In the genomic region with DNA sequence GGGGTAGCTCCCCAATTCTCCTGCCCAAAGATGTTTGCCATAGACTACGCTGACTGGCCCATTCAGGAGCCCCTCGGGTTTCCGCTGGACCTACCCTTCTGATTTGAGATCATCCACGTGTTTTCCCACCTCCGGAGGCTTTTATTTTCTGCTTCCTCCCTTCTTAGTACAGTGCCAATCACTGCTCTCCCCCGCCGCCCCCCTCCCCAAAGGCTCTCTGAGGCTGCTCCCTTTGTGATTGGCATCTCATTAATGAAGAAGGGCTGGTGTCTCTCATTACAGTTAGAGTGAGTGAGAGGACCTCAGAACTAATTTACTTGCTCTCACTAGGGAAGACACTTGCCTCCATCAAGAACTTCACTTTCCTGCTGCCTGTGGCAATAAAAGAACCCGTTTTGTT, we compare ENCODE assay signal across 16 cellular contexts.
DNase-seq lines count a peak whose midpoint lies in the region; ATAC-seq and TF ChIP-seq lines count a peak whose summit lies in the region.
"Had no signal": no experiment of that assay in that cellular context is flagged by ENCODE, and none has a peak within 500 bp of the region (broad histone marks: within the 10 kb centered on the region; RNA-seq: fewer than 3 reads in every experiment).

No MANE protein-coding gene starts in this region.

- TF ChIP-seq POLR2A in adrenal gland (IDR thresholded peaks at IDR 0.05) (no peak), thyroid gland (IDR thresholded peaks at IDR 0.05) (no peak)

- no peak for DNase-seq in activated CD4-positive, alpha-beta T cell treated with anti-CD3 and anti-CD28 coated beads for 36 hours
- no peak for DNase-seq in activated CD4-positive, alpha-beta T cell treated with anti-CD3 and anti-CD28 coated beads, Interleukin-2, amount 10 ng/mL, durations not matched to agents 24 days and 14 days
- DNase-seq in adrenal gland = no peak
- peak; percentile 22 for DNase-seq in nephron progenitor cell
- no peak for DNase-seq in thyroid gland
- DNase-seq in occipital lobe (lab: John Stamatoyannopoulos, UW) = no peak
- no peak for DNase-seq in activated naive CD4-positive, alpha-beta T cell treated with anti-CD3 and anti-CD28 coated beads, Interleukin-2, amount 50 U/mL, for 72 hours (ENCODE audit: low spot score in 2 of 2)
- no peak for DNase-seq in SW 1271 (lab: John Stamatoyannopoulos, UW)
- DNase-seq: 8988T; AML-193; Caco-2; CD8-positive, alpha-beta memory T cell; DND-41; GF-D8; H7 had no signal

- CTCF ChIA-PET in activated CD4-positive, alpha-beta T cell treated with anti-CD3 and anti-CD28 coated beads for 36 hours (lab: Charles Lee) = interaction anchor here (1.4 kb wide), 1 partner anchor 35 kb away, joined by 3 read pairs; no protein-coding TSS in a partner anchor

- H3K27me3 Mint-ChIP-seq in activated CD4-positive, alpha-beta T cell treated with anti-CD3 and anti-CD28 coated beads for 36 hours = no peaks in the 10 kb centered on the region
- H3K27me3 Mint-ChIP-seq in activated CD4-positive, alpha-beta T cell treated with anti-CD3 and anti-CD28 coated beads, Interleukin-2, amount 10 ng/mL, durations not matched to agents 24 days and 14 days = no peaks in the 10 kb centered on the region
- H3K27me3 Mint-ChIP-seq in nephron progenitor cell (ENCODE audit: low read depth, poor library complexity) = peaks cover 9% of the 10 kb centered on the region

- H3K4me3 Mint-ChIP-seq in activated CD4-positive, alpha-beta T cell treated with anti-CD3 and anti-CD28 coated beads for 36 hours = no peak overlapping the region
- no peak overlapping the region for H3K4me3 Mint-ChIP-seq in activated CD4-positive, alpha-beta T cell treated with anti-CD3 and anti-CD28 coated beads, Interleukin-2, amount 10 ng/mL, durations not matched to agents 24 days and 14 days
- H3K4me3 Mint-ChIP-seq in nephron progenitor cell = no peak overlapping the region
- H3K4me3 Mint-ChIP-seq: CD8-positive, alpha-beta memory T cell had no signal

- no peaks in the 10 kb centered on the region for H3K27me3 ChIP-seq in adrenal gland
- H3K27me3 ChIP-seq in thyroid gland = no peaks in the 10 kb centered on the region
- H3K27me3 ChIP-seq: BLaER1 had no signal

- POLR2A ChIA-PET in activated CD4-positive, alpha-beta T cell treated with anti-CD3 and anti-CD28 coated beads for 36 hours (lab: Charles Lee) = no interaction called here

- no peak for ATAC-seq in activated CD4-positive, alpha-beta T cell treated with anti-CD3 and anti-CD28 coated beads for 36 hours
- ATAC-seq in activated naive CD4-positive, alpha-beta T cell treated with anti-CD3 and anti-CD28 coated beads, Interleukin-2, amount 50 U/mL, for 72 hours = no peak

- intact Hi-C loops in activated CD4-positive, alpha-beta T cell treated with anti-CD3 and anti-CD28 coated beads for 36 hours (cut with DNase I, micrococcal nuclease) = no loop called here
- intact Hi-C loops in activated CD4-positive, alpha-beta T cell treated with anti-CD3 and anti-CD28 coated beads, Interleukin-2, amount 10 ng/mL, durations not matched to agents 24 days and 14 days (cut with micrococcal nuclease) = no loop called here
- intact Hi-C loops in adrenal gland (cut with DNase I) = no loop called here
- intact Hi-C loops in thyroid gland (cut with DNase I) = no loop called here

- H3K36me3 ChIP-seq in adrenal gland (replicated peaks in 1 of 2) (no peaks in the 10 kb centered on the region), thyroid gland (no peaks in the 10 kb centered on the region)
- H3K36me3 ChIP-seq: BLaER1 had no signal

- WGBS in adrenal gland, 4 donors = 88 to 94% (median 91%) methylated on average over 8 of the region's 8 CpGs
- 91 to 95% methylated on average over 8 of the region's 8 CpGs for WGBS in thyroid gland, 2 donors

- H3K4me1 Mint-ChIP-seq in activated CD4-positive, alpha-beta T cell treated with anti-CD3 and anti-CD28 coated beads for 36 hours = peaks cover 45% of the 10 kb centered on the region
- H3K4me1 Mint-ChIP-seq in activated CD4-positive, alpha-beta T cell treated with anti-CD3 and anti-CD28 coated beads, Interleukin-2, amount 10 ng/mL, durations not matched to agents 24 days and 14 days = peaks cover 34% of the 10 kb centered on the region
- H3K4me1 Mint-ChIP-seq in nephron progenitor cell = peaks cover 56% of the 10 kb centered on the region

- H3K4me3 ChIP-seq in adrenal gland (no peak overlapping the region), thyroid gland (replicated peaks in 1 of 3) (no peak overlapping the region)
- H3K4me3 ChIP-seq: BLaER1 had no signal

- peaks cover 11 to 24% of the 10 kb centered on the region in 2 donors for H3K4me1 ChIP-seq in adrenal gland (replicated peaks in 1 of 2)
- H3K4me1 ChIP-seq in thyroid gland = peaks cover 44 to 56% of the 10 kb centered on the region in 2 donors
- H3K4me1 ChIP-seq: Caco-2 had no signal

- peak overlapping the region; percentile 9 for H3K27ac Mint-ChIP-seq in activated CD4-positive, alpha-beta T cell treated with anti-CD3 and anti-CD28 coated beads for 36 hours
- no peak overlapping the region for H3K27ac Mint-ChIP-seq in activated CD4-positive, alpha-beta T cell treated with anti-CD3 and anti-CD28 coated beads, Interleukin-2, amount 10 ng/mL, durations not matched to agents 24 days and 14 days
- no peak overlapping the region for H3K27ac Mint-ChIP-seq in nephron progenitor cell
- H3K27ac Mint-ChIP-seq in activated naive CD4-positive, alpha-beta T cell treated with anti-CD3 and anti-CD28 coated beads, Interleukin-2, amount 50 U/mL, for 72 hours = no peak overlapping the region
- H3K27ac Mint-ChIP-seq: CD8-positive, alpha-beta memory T cell had no signal

- H3K9me3 Mint-ChIP-seq in activated CD4-positive, alpha-beta T cell treated with anti-CD3 and anti-CD28 coated beads for 36 hours (ENCODE audit: low read depth) = peaks cover 11% of the 10 kb centered on the region
- peaks cover 20% of the 10 kb centered on the region for H3K9me3 Mint-ChIP-seq in activated CD4-positive, alpha-beta T cell treated with anti-CD3 and anti-CD28 coated beads, Interleukin-2, amount 10 ng/mL, durations not matched to agents 24 days and 14 days
- H3K9me3 Mint-ChIP-seq in nephron progenitor cell = peaks cover 4% of the 10 kb centered on the region
- H3K9me3 Mint-ChIP-seq in activated naive CD4-positive, alpha-beta T cell treated with anti-CD3 and anti-CD28 coated beads, Interleukin-2, amount 50 U/mL, for 72 hours = peaks cover 0 to 13% of the 10 kb centered on the region in 2 donors

- H3K27ac ChIP-seq in adrenal gland = peak overlapping the region in 3 of 5 donors; percentile 7 to 71 (median 57)
- H3K27ac ChIP-seq in thyroid gland = peak overlapping the region; percentile 0 to 19 (median 11)
- H3K27ac ChIP-seq: BLaER1 had no signal

- no peaks in the 10 kb centered on the region for H3K9me3 ChIP-seq in adrenal gland (replicated peaks in 1 of 3)
- H3K9me3 ChIP-seq in thyroid gland = no peaks in the 10 kb centered on the region
- H3K9me3 ChIP-seq: Caco-2 had no signal

- TF ChIP-seq CTCF in adrenal gland (IDR thresholded peaks at IDR 0.05) (no peak), nephron progenitor cell (IDR thresholded peaks at IDR 0.05) (no peak), thyroid gland (IDR thresholded peaks at IDR 0.05) (no peak)

- peaks cover 1% of the 10 kb centered on the region for H3K36me3 Mint-ChIP-seq in activated CD4-positive, alpha-beta T cell treated with anti-CD3 and anti-CD28 coated beads for 36 hours (ENCODE audit: low read depth)
- peaks cover 3% of the 10 kb centered on the region for H3K36me3 Mint-ChIP-seq in activated CD4-positive, alpha-beta T cell treated with anti-CD3 and anti-CD28 coated beads, Interleukin-2, amount 10 ng/mL, durations not matched to agents 24 days and 14 days (ENCODE audit: low read depth)
- H3K36me3 Mint-ChIP-seq in nephron progenitor cell (ENCODE audit: low read depth) = peaks cover 11% of the 10 kb centered on the region
- H3K36me3 Mint-ChIP-seq in activated naive CD4-positive, alpha-beta T cell treated with anti-CD3 and anti-CD28 coated beads, Interleukin-2, amount 50 U/mL, for 72 hours = peaks cover 26 to 64% of the 10 kb centered on the region in 2 donors
